ENCODE assay signal across 1 cellular context in genomic region chr10:70508912-70509366, GRCh38.
TF ChIP-seq lines count a peak whose summit lies in the region.

No MANE protein-coding gene starts in this region.

TF ChIP-seq in GM23338, 12 proteins besides CTCF, POLR2A, EP300 and RAD21 (continued from another document):
- TF ChIP-seq ZNF462 (CRISPR knock-in tag; IDR thresholded peaks at IDR 0.05): no peak
- TF ChIP-seq JUNB (IDR thresholded peaks at IDR 0.05; ENCODE audit: unreplicated experiment): no peak
